Comparison of ENCODE assay signal across 18 cellular contexts in genomic region chr3:150936693-150937092, GRCh38. TPM values are rescaled to one million over a fixed set of nuclear protein-coding genes. Genes with fewer than 3 reads are reported as not detected.
A peak's percentile ranks its signal among the peaks of the same experiment; 100 is the strongest.
DNase-seq lines count a peak whose midpoint lies in the region; ATAC-seq and TF ChIP-seq lines count a peak whose summit lies in the region.
"Had no signal": no experiment of that assay in that cellular context is flagged by ENCODE, and none has a peak within 500 bp of the region (broad histone marks: within the 10 kb centered on the region; RNA-seq: fewer than 3 reads in every experiment).

No MANE protein-coding gene starts in this region.

- no peak for DNase-seq in GM10266 (ENCODE audit: extremely low spot score)
- no peak for DNase-seq in hypothalamus (lab: John Stamatoyannopoulos, UW)
- no peak for DNase-seq in activated CD8-positive, alpha-beta memory T cell treated with anti-CD3 and anti-CD28 coated beads, Interleukin-2, amount 50 U/mL, for 4 hours
- DNase-seq in occipital lobe (lab: John Stamatoyannopoulos, UW) = no peak
- DNase-seq: activated CD4-positive, alpha-beta memory T cell treated with anti-CD3 and anti-CD28 coated beads for 36 hours; anterior cingulate cortex; erythroblast; kidney glomerular epithelial cell; pancreas; SIG-M5; small intestine had no signal

- no peak for TF ChIP-seq CTCF in GM10266 (IDR thresholded peaks at IDR 0.05; ENCODE audit: control insufficient read depth, insufficient read depth, low read depth, missing control alignments)

- ATAC-seq in GM18502 (IDR thresholded peaks at IDR 0.05; ENCODE audit: poor library complexity, unreplicated experiment) (peak; percentile 82), GM21360 (IDR thresholded peaks at IDR 0.05; ENCODE audit: unreplicated experiment) (peak; percentile 94), HG02870 (IDR thresholded peaks at IDR 0.05; ENCODE audit: unreplicated experiment) (peak; percentile 78), HG03469 (IDR thresholded peaks at IDR 0.05; ENCODE audit: unreplicated experiment) (peak; percentile 74)
- ATAC-seq: pancreas had no signal

RNA-seq across cellular contexts. Expression of gene MINDY4B, which starts 31.5 kb away (rescaled TPM):
- not detected for total RNA-seq in occipital lobe
- total RNA-seq: activated CD4-positive, alpha-beta memory T cell treated with anti-CD3 and anti-CD28 coated beads for 36 hours; activated T-helper 2 cell treated with anti-CD3 and anti-CD28 coated beads, Interferon-gamma antibody, Interleukin-2, Interleukin-4, amounts not matched to agents 10 μg/mL and 5 μg/mL and 100 μg/mL, durations not matched to agents 14 hours and 24 hours and 36 hours; G401; mucosa of gallbladder; pancreas had no signal

RNA-seq across cellular contexts. Expression of gene CLRN1, which starts 35.8 kb away (rescaled TPM):
- total RNA-seq in occipital lobe = not detected
- total RNA-seq: activated CD4-positive, alpha-beta memory T cell treated with anti-CD3 and anti-CD28 coated beads for 36 hours; activated T-helper 2 cell treated with anti-CD3 and anti-CD28 coated beads, Interferon-gamma antibody, Interleukin-2, Interleukin-4, amounts not matched to agents 10 μg/mL and 5 μg/mL and 100 μg/mL, durations not matched to agents 14 hours and 24 hours and 36 hours; G401; mucosa of gallbladder; pancreas had no signal
